In genomic region chr15:88909956-88910831, GRCh38 we compare ENCODE assay signal across 2 cellular contexts.
TF ChIP-seq lines count a peak whose summit lies in the region.

No MANE protein-coding gene starts in this region.

TF ChIP-seq in HCT116, 20 proteins besides CTCF, POLR2A, EP300 and RAD21:
- TF ChIP-seq ZNF274 (IDR thresholded peaks at IDR 0.05; ENCODE audit: low read depth, low read length): no peak
- TF ChIP-seq POLR2AphosphoS5 (IDR thresholded peaks at IDR 0.05; ENCODE audit: low read depth, low read length): no peak
- no peak for TF ChIP-seq SRF (IDR thresholded peaks at IDR 0.05; ENCODE audit: low read depth)
- no peak for TF ChIP-seq EGR1 (IDR thresholded peaks at IDR 0.05; ENCODE audit: low read depth)
- no peak for TF ChIP-seq SP1 (IDR thresholded peaks at IDR 0.05; ENCODE audit: low read depth)
- no peak for TF ChIP-seq ELF1 (IDR thresholded peaks at IDR 0.05; ENCODE audit: borderline replicate concordance, low read depth)
- TF ChIP-seq TCF7L2 (IDR thresholded peaks at IDR 0.05; ENCODE audit: borderline replicate concordance, extremely low read depth, insufficient read depth, insufficient read length): no peak
- TF ChIP-seq ZBTB33 (IDR thresholded peaks at IDR 0.05; ENCODE audit: extremely low read depth, insufficient replicate concordance, low read length): no peak
- no peak for TF ChIP-seq ATF3 (IDR thresholded peaks at IDR 0.05)
- no peak for TF ChIP-seq YY1 (IDR thresholded peaks at IDR 0.05; ENCODE audit: extremely low read depth, insufficient replicate concordance, low read depth, low read length)
- TF ChIP-seq REST (IDR thresholded peaks at IDR 0.05; ENCODE audit: low read depth): no peak
- TF ChIP-seq SIN3A (IDR thresholded peaks at IDR 0.05; ENCODE audit: low read depth): no peak
- TF ChIP-seq MAX (IDR thresholded peaks at IDR 0.05): no peak
- no peak for TF ChIP-seq FOSL1 (IDR thresholded peaks at IDR 0.05; ENCODE audit: low read depth)
- TF ChIP-seq CBX3 (IDR thresholded peaks at IDR 0.05; ENCODE audit: low read depth): no peak
TF ChIP-seq in HCT116: peak in this region for 0.

TF ChIP-seq in GM12891, 5 proteins besides CTCF, POLR2A, EP300 and RAD21:
- TF ChIP-seq TAF1 (IDR thresholded peaks at IDR 0.05; ENCODE audit: low read depth, low read length): no peak
- TF ChIP-seq PAX5 (IDR thresholded peaks at IDR 0.05; ENCODE audit: insufficient read depth, low read length, severe bottlenecking): no peak
- no peak for TF ChIP-seq POLR2AphosphoS5 (IDR thresholded peaks at IDR 0.05; ENCODE audit: low read depth, low read length)
- TF ChIP-seq POU2F2 (IDR thresholded peaks at IDR 0.05; ENCODE audit: low read depth, low read length): no peak
- no peak for TF ChIP-seq SPI1 (IDR thresholded peaks at IDR 0.05; ENCODE audit: low read depth, low read length)
TF ChIP-seq in GM12891: peak in this region for 0.
